20 cellular contexts compared by ENCODE assay signal in the genomic region with DNA sequence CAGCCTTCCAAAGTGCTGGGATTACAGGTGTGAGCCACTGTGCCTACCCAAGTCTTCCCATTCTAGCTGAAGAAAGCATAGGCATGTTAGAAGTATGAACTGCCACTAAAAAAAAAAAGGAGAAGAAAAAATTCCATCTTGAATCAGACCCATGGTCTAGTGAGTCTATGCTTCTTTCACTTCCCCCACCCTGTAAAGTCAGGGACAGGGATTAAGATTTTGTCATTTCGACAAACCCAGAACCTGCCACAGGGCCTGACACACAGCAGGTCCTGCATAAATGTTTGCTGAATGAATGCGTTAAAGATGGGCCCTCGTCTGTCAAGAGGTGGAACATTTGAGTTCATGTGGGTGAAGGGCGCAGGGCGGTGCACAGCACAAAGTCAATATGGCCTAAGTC. TPM values are rescaled to one million over a fixed set of nuclear protein-coding genes. Genes with fewer than 3 reads are reported as not detected.
A peak's percentile ranks its signal among the peaks of the same experiment; 100 is the strongest.
DNase-seq lines count a peak whose midpoint lies in the region; ATAC-seq, FAIRE-seq and TF ChIP-seq lines count a peak whose summit lies in the region.
"Had no signal": no experiment of that assay in that cellular context is flagged by ENCODE, and none has a peak within 500 bp of the region (broad histone marks: within the 10 kb centered on the region; RNA-seq: fewer than 3 reads in every experiment).

No MANE protein-coding gene starts in this region.

- H3K9me3 ChIP-seq in CD4-positive, alpha-beta memory T cell (ENCODE audit: control insufficient read depth in 1 of 2, low read length in 2 of 2), result no peaks in the 10 kb centered on the region
- H3K9me3 ChIP-seq in GM12878 (replicated peaks; ENCODE audit: control insufficient read depth, insufficient read depth, low read length), result no peaks in the 10 kb centered on the region
- no peaks in the 10 kb centered on the region for H3K9me3 ChIP-seq in psoas muscle
- H3K9me3 ChIP-seq: thoracic aorta had no signal

- RAD21 ChIA-PET in GM12878 (lab: Charles Lee; ENCODE audit: unreplicated experiment), result interaction anchor here (1.7 to 3.8 kb wide), 3 partner anchors 47 to 126 kb away, joined by 4 to 22 read pairs (median 19); no protein-coding TSS in a partner anchor

- SMC1A ChIA-PET in GM12878 (lab: Charles Lee; ENCODE audit: uncharacterized antibody, unreplicated experiment), result interaction anchor here (0.7 to 10.0 kb wide), 7 partner anchors 24 to 230 kb away, joined by 3 to 74 read pairs (median 4); no protein-coding TSS in a partner anchor

- in situ Hi-C loops in GM12878 (cut with MboI), result loop anchor here (5.0 kb wide), 2 partner anchors 126 to 229 kb away; no protein-coding TSS in a partner anchor

- intact Hi-C loops in CD4-positive, alpha-beta memory T cell (cut with micrococcal nuclease), result loop anchor here (10.0 kb wide), 2 partner anchors 702 to 1242 kb away; partner anchors contain the start of genes MKRN1 and MRPS33
- intact Hi-C loops in GM12878 (cut with micrococcal nuclease; ENCODE audit: unreplicated experiment), result loop anchor here (5.0 kb wide), 1 partner anchor 171 kb away; no protein-coding TSS in a partner anchor
- intact Hi-C loops in psoas muscle (cut with DNase I), result loop anchor here in 1 of 2 donors (10.0 kb wide), 1 partner anchor 232 kb away; no protein-coding TSS in a partner anchor

- POLR2A ChIA-PET in CD4-positive, alpha-beta memory T cell (lab: Charles Lee; ENCODE audit: partially characterized antibody), result no interaction called here
- POLR2A ChIA-PET in GM12878 (lab: Charles Lee), result interaction anchor here (0.6 to 1.1 kb wide), 2 partner anchors 39 to 126 kb away, joined by 3 to 4 read pairs; no protein-coding TSS in a partner anchor

- peak overlapping the region; percentile 46 for H3K4me2 ChIP-seq in GM12878 (ENCODE audit: control insufficient read depth, insufficient read depth)

- peaks cover 75% of the 10 kb centered on the region for H3K4me1 ChIP-seq in CD4-positive, alpha-beta memory T cell (ENCODE audit: insufficient read depth, low read length)
- peaks cover 39% of the 10 kb centered on the region for H3K4me1 ChIP-seq in GM12878 (ENCODE audit: control insufficient read depth, insufficient read depth, low read length)
- H3K4me1 ChIP-seq in psoas muscle, result peaks cover 61% of the 10 kb centered on the region

- H3K36me3 ChIP-seq in CD4-positive, alpha-beta memory T cell (ENCODE audit: insufficient read depth, low read length), result no peaks in the 10 kb centered on the region
- H3K36me3 ChIP-seq in GM12878 (ENCODE audit: control insufficient read depth in 2 of 2, insufficient read depth in 2 of 2, low read length in 1 of 2) (peaks cover 0 to 3% of the 10 kb centered on the region in 2 experiments; a peak in 1 of 4 replicates), psoas muscle (ENCODE audit: insufficient read depth in 1 of 2, low read depth in 1 of 2) (peaks cover 0 to 23% of the 10 kb centered on the region in 2 donors)
- H3K36me3 ChIP-seq: thoracic aorta had no signal

- H3K36me3 Mint-ChIP-seq in CD4-positive, alpha-beta memory T cell, result peaks cover 0 to 13% of the 10 kb centered on the region in 2 donors

- peak overlapping the region in 2 of 8 donors; percentile 5 to 17 for H3K4me3 Mint-ChIP-seq in CD4-positive, alpha-beta memory T cell
- H3K4me3 Mint-ChIP-seq: activated CD4-positive, alpha-beta T cell treated with anti-CD3 and anti-CD28 coated beads, Interleukin-2, amount 10 ng/mL, durations not matched to agents 7 days and 5 days had no signal

- TF ChIP-seq CTCF in GM12878 (IDR thresholded peaks at IDR 0.05 in 2 of 3, conservative IDR thresholded peaks at IDR 0.05 in 1 of 3; ENCODE audit: control insufficient read depth in 2 of 3, extremely low read depth in 1 of 3, insufficient read depth in 1 of 3, low read depth in 3 of 3, low read length in 3 of 3) (no peak), psoas muscle (IDR thresholded peaks at IDR 0.05) (no peak)

- WGBS in GM12878 (ENCODE audit: insufficient coverage, insufficient replicate concordance, low lambda C conversion rate, missing lambda C conversion rate), result 51% methylated on average over 5 of the region's 5 CpGs
- WGBS in psoas muscle, 3 donors, result 88 to 94% (median 91%) methylated on average over 5 of the region's 5 CpGs

- no peaks in the 10 kb centered on the region for H3K27me3 ChIP-seq in CD4-positive, alpha-beta memory T cell (ENCODE audit: insufficient read depth, low read length)
- H3K27me3 ChIP-seq in GM12878 (replicated peaks in 1 of 2; ENCODE audit: control insufficient read depth in 2 of 2, insufficient read depth in 2 of 2, low read length in 1 of 2), result no peaks in the 10 kb centered on the region
- no peaks in the 10 kb centered on the region for H3K27me3 ChIP-seq in psoas muscle (ENCODE audit: insufficient read depth in 3 of 3, low read length in 2 of 3)

- no peak overlapping the region for H3K4me3 ChIP-seq in CD4-positive, alpha-beta memory T cell (ENCODE audit: low read length in 2 of 2)
- H3K4me3 ChIP-seq in GM12878 (peak overlapping the region; percentile 38; the same call in 1 of the 2 replicates), psoas muscle (no peak overlapping the region)
- H3K4me3 ChIP-seq: thoracic aorta had no signal

- no peak for TF ChIP-seq EP300 in GM12878 (IDR thresholded peaks at IDR 0.05; ENCODE audit: borderline replicate concordance in 1 of 2, control insufficient read depth in 1 of 2, low read depth in 2 of 2, low read length in 2 of 2)

- TF ChIP-seq RAD21 in GM12878 (IDR thresholded peaks at IDR 0.05; ENCODE audit: insufficient read depth, low read depth, low read length), result no peak

- H4K20me1 ChIP-seq in GM12878 (ENCODE audit: control insufficient read depth, insufficient read depth), result no peaks in the 10 kb centered on the region

- H3K9me3 Mint-ChIP-seq in CD4-positive, alpha-beta memory T cell, result no peaks in the 10 kb centered on the region
- H3K9me3 Mint-ChIP-seq: activated CD4-positive, alpha-beta T cell treated with anti-CD3 and anti-CD28 coated beads, Interleukin-2, amount 10 ng/mL, durations not matched to agents 7 days and 5 days; T-helper 2 cell treated with Interferon-gamma antibody and Interleukin-4, amounts not matched to agents 5 μg/mL and 100 μg/mL, for 36 hours had no signal

- TF ChIP-seq POLR2A in GM12878 (IDR thresholded peaks at IDR 0.05; ENCODE audit: low read depth, low read length), result no peak

- no peak overlapping the region for H3K9ac ChIP-seq in GM12878 (ENCODE audit: control insufficient read depth, insufficient read depth, low read length)

- H3K27me3 Mint-ChIP-seq in CD4-positive, alpha-beta memory T cell, result peaks cover 0 to 1% of the 10 kb centered on the region in 2 donors
- H3K27me3 Mint-ChIP-seq: activated CD4-positive, alpha-beta T cell treated with anti-CD3 and anti-CD28 coated beads, Interleukin-2, amount 10 ng/mL, durations not matched to agents 7 days and 5 days had no signal

- H3K27ac ChIP-seq in CD4-positive, alpha-beta memory T cell (ENCODE audit: low read depth, low read length), result no peak overlapping the region
- H3K27ac ChIP-seq in GM12878 (ENCODE audit: control insufficient read depth, insufficient read depth) (peak overlapping the region; percentile 20; the same call in 1 of the 2 replicates), psoas muscle (peak overlapping the region; percentile 25)
- H3K27ac ChIP-seq: thoracic aorta had no signal

- FAIRE-seq in GM12878 (lab: Jason Lieb, UNC), result no peak
- FAIRE-seq: endometrium had no signal

- CTCF ChIA-PET in CD4-positive, alpha-beta memory T cell (lab: Charles Lee; ENCODE audit: partially characterized antibody), result interaction anchor here (1.0 kb wide), 1 partner anchor 26 kb away, joined by 3 read pairs; no protein-coding TSS in a partner anchor
- CTCF ChIA-PET in GM12878 (lab: Yijun Ruan, JAX), result interaction anchor here (0.7 to 1.3 kb wide), 6 partner anchors 125 to 234 kb away, joined by 3 to 6 read pairs (median 4); no protein-coding TSS in a partner anchor

- BruUV-seq in GM12878 (replicated peaks; lab: Mats Ljungman, UMichigan), result no TSS peak

- peak overlapping the region in 5 of 7 donors; percentile 29 to 62 (median 31) for H3K27ac Mint-ChIP-seq in CD4-positive, alpha-beta memory T cell

- H3K79me2 ChIP-seq in GM12878 (ENCODE audit: control insufficient read depth, insufficient read depth, low read length), result peaks cover 62% of the 10 kb centered on the region

- ATAC-seq in GM12878, result no peak
- no peak for ATAC-seq in psoas muscle

- no peak for DNase-seq in CD4-positive, alpha-beta memory T cell
- DNase-seq in MV-4-11 (lab: John Stamatoyannopoulos, UW), result peak; percentile 89
- DNase-seq in GM12878 (ENCODE audit: low read depth, low spot score), result no peak
- no peak for DNase-seq in psoas muscle
- DNase-seq in DMS79 treated with DMSO at 0.1 percent for 48 hours (lab: John Stamatoyannopoulos, UW), result no peak
- no peak for DNase-seq in NCI-H2196 (lab: John Stamatoyannopoulos, UW; ENCODE audit: unreplicated experiment)
- no peak for DNase-seq in RKO (ENCODE audit: low spot score)
- DNase-seq: C1 segment of cervical spinal cord; cerebellar nuclear complex; DND-41; foreskin melanocyte; GOT3; Kasumi-1; NCI-H187 treated with DMSO at 0.1 percent for 48 hours; NCI-H748 treated with DMSO at 0.1 percent for 48 hours; stimulated activated CD4-positive, alpha-beta T cell treated with anti-CD3 and anti-CD28 coated beads, Interleukin-15, amount 100 ng/mL, for 24 hours had no signal

- H3K4me1 Mint-ChIP-seq in CD4-positive, alpha-beta memory T cell, result peaks cover 57 to 87% (median 71%) of the 10 kb centered on the region in 4 donors

- no peak overlapping the region for H2AFZ ChIP-seq in GM12878 (ENCODE audit: control insufficient read depth, low read depth, low read length)

RNA-seq across cellular contexts. Expression of gene HIPK2, which starts 5.0 kb away (rescaled TPM):
- total RNA-seq in CD4-positive, alpha-beta memory T cell, result 10 to 100 TPM; 31.2 to 34.1 TPM
- polyA plus RNA-seq in CD4-positive, alpha-beta memory T cell, result 1 to 10 TPM in 1 of 2 donors, under 1 TPM in 1; 0.87 to 4.4 TPM
- total RNA-seq in GM12878 (2013; cell fraction: nucleolus; rRNA removed), result 89.2 and 94.9 TPM in 2 replicates
- total RNA-seq in GM12878 (2014; rRNA removed), result 8.5 and 9.4 TPM in 2 replicates
- 8.8 and 9.0 TPM in 2 replicates for total RNA-seq in GM12878 (2014; rRNA removed; fragmentation: Illumina TruSeq; extraction: Trizol)
- total RNA-seq in GM12878 (2021), result 36.5 and 39.0 TPM in 2 replicates
- polyA plus RNA-seq in GM12878 (2011; ENCODE audit: low read depth), result 15.1 TPM
- polyA plus RNA-seq in GM12878 (2011; rRNA removed), result 7.1 and 11.2 TPM in 2 replicates
- polyA plus RNA-seq in GM12878 (2011; cell fraction: cytosol; rRNA removed), result 9.9 and 12.4 TPM in 2 replicates
- 21.7 and 25.1 TPM in 2 replicates for polyA plus RNA-seq in GM12878 (2011; cell fraction: nucleus; rRNA removed)
- 16.0 and 23.3 TPM in 2 replicates for polyA plus RNA-seq in GM12878 (2012)
- 15.9 and 17.3 TPM in 2 replicates for polyA plus RNA-seq in GM12878 (2014; fragmentation: Illumina TruSeq; extraction: Trizol)
- polyA plus RNA-seq in GM12878 (2014; fragmentation: Nextera tagmentation; extraction: Ambion mirVana), result 1 to 10 TPM; 1.7 to 3.3 TPM
- 11.3 and 14.2 TPM in 2 replicates for polyA plus RNA-seq in GM12878 (2014; rRNA removed)
- 1 to 10 TPM; 9.1 to 9.3 TPM for polyA plus RNA-seq in GM12878 (2016; fragmentation: Nextera tagmentation; extraction: Ambion mirVana)
- polyA minus RNA-seq in GM12878 (2011; rRNA and poly(A)+ RNA removed), result 38.7 and 52.6 TPM in 2 replicates
- 19.0 and 20.1 TPM in 2 replicates for polyA minus RNA-seq in GM12878 (2011; cell fraction: cytosol; rRNA and poly(A)+ RNA removed)
- polyA minus RNA-seq in GM12878 (2011; cell fraction: nucleus; rRNA and poly(A)+ RNA removed), result 16.2 and 32.7 TPM in 2 replicates
- 100 to 1,000 TPM in 2 of 4 donors, 10 to 100 TPM in 2; 74.7 to 166 (median 99.6) TPM for total RNA-seq in psoas muscle
- 10 to 100 TPM; 18.1 to 78.5 (median 26.0) TPM for polyA plus RNA-seq in psoas muscle

RNA-seq across cellular contexts. Expression of gene TBXAS1, which starts 56.2 kb away (rescaled TPM):
- total RNA-seq in CD4-positive, alpha-beta memory T cell, result 10 to 100 TPM; 16.6 to 18.0 TPM
- polyA plus RNA-seq in CD4-positive, alpha-beta memory T cell, result 10 to 100 TPM; 19.8 to 20.1 TPM
- 57.2 and 58.6 TPM in 2 replicates for total RNA-seq in GM12878 (2013; cell fraction: nucleolus; rRNA removed)
- total RNA-seq in GM12878 (2014; rRNA removed) (32.5 and 32.7 TPM in 2 replicates), GM12878 (2014; rRNA removed; fragmentation: Illumina TruSeq; extraction: Trizol) (20.0 and 20.4 TPM in 2 replicates), GM12878 (2021) (20.0 and 20.7 TPM in 2 replicates), psoas muscle (1 to 10 TPM; 2.0 to 2.9 (median 2.7) TPM)
- 12.6 TPM for polyA plus RNA-seq in GM12878 (2011; ENCODE audit: low read depth)
- polyA plus RNA-seq in GM12878 (2011; rRNA removed) (1.4 and 1.5 TPM in 2 replicates), GM12878 (2014; fragmentation: Illumina TruSeq; extraction: Trizol) (22.8 and 35.4 TPM in 2 replicates), GM12878 (2014; fragmentation: Nextera tagmentation; extraction: Ambion mirVana) (1 to 10 TPM; 6.8 to 8.3 TPM), GM12878 (2014; rRNA removed) (21.6 and 22.0 TPM in 2 replicates), GM12878 (2016; fragmentation: Nextera tagmentation; extraction: Ambion mirVana) (10 to 100 TPM; 12.0 to 12.2 TPM), psoas muscle (1 to 10 TPM in 2 of 3 donors, under 1 TPM in 1; 0.90 to 1.7 (median 1.1) TPM)
- 0.69 and 1.4 TPM in 2 replicates for polyA plus RNA-seq in GM12878 (2011; cell fraction: cytosol; rRNA removed)
- polyA plus RNA-seq in GM12878 (2011; cell fraction: nucleus; rRNA removed), result 1.6 and 1.8 TPM in 2 replicates
- 12.1 and 20.6 TPM in 2 replicates for polyA plus RNA-seq in GM12878 (2012)
- 0.62 TPM in 1 of 2 replicates, not detected in the other for polyA minus RNA-seq in GM12878 (2011; rRNA and poly(A)+ RNA removed)
- polyA minus RNA-seq in GM12878 (2011; cell fraction: cytosol; rRNA and poly(A)+ RNA removed), result not detected in 2 replicates
- polyA minus RNA-seq in GM12878 (2011; cell fraction: nucleus; rRNA and poly(A)+ RNA removed), result 0.24 TPM in 1 of 2 replicates, not detected in the other

Comparison
In these comparisons a context has a peak if more than half of its experiments do, and no peak if none do; other contexts are left out.
1. RNA of gene TBXAS1, which starts 56.2 kb away (total RNA-seq): 20.0 to 58.6 TPM in GM12878 and 16.6 to 18.0 TPM in CD4-positive, alpha-beta memory T cell; 2.0 to 2.9 TPM in psoas muscle; every median in the first group is over 4 times any median in the second.